In genomic region chr2:112584134-112584890, GRCh38 we compare ENCODE assay signal across 1 cellular context.
A peak's percentile ranks its signal among the peaks of the same experiment; 100 is the strongest.
TF ChIP-seq lines count a peak whose summit lies in the region.

TSS of gene CHCHD5 (plus strand) at chr2:112584609. CDS start at chr2:112584648, 39 bp downstream.

TF ChIP-seq in HEK293, 187 proteins besides CTCF, POLR2A, EP300 and RAD21 (continued from another document and continues in another):
- TF ChIP-seq ZNF26 (tag by site-specific recombination; IDR thresholded peaks at IDR 0.05) (no peak), ZNF148 (tag by site-specific recombination; IDR thresholded peaks at IDR 0.05; ENCODE audit: borderline replicate concordance) (no peak), ZNF239 (tag by site-specific recombination; IDR thresholded peaks at IDR 0.05) (no peak), INSM2 (tag by site-specific recombination; IDR thresholded peaks at IDR 0.05) (0 out of 2 replicates have a peak, but pooled peaks have one; percentile 20), ZNF785 (tag by site-specific recombination; IDR thresholded peaks at IDR 0.05) (no peak), MEIS1 (CRISPR knock-in tag; IDR thresholded peaks at IDR 0.05; ENCODE audit: borderline replicate concordance) (no peak), PRDM6 (tag by site-specific recombination; IDR thresholded peaks at IDR 0.05) (no peak), ZBTB6 (tag by site-specific recombination; IDR thresholded peaks at IDR 0.05) (no peak), ZNF837 (tag by site-specific recombination; IDR thresholded peaks at IDR 0.05) (no peak), ZNF133 (tag by site-specific recombination; IDR thresholded peaks at IDR 0.05) (no peak), ZNF10 (tag by site-specific recombination; IDR thresholded peaks at IDR 0.05) (no peak), ZNF473 (tag by site-specific recombination; IDR thresholded peaks at IDR 0.05) (no peak), ZSCAN30 (tag by site-specific recombination; IDR thresholded peaks at IDR 0.05) (0 out of 2 replicates have a peak, but pooled peaks have one; percentile 36), ZNF639 (tag by site-specific recombination; IDR thresholded peaks at IDR 0.05) (peak; percentile 45; the same call in 1 of the 2 replicates), PRDM1 (tag by site-specific recombination; IDR thresholded peaks at IDR 0.05) (no peak), ZNF37A (tag by site-specific recombination; IDR thresholded peaks at IDR 0.05) (no peak), ZNF221 (tag by site-specific recombination; IDR thresholded peaks at IDR 0.05; ENCODE audit: borderline replicate concordance) (no peak), ZNF274 (IDR thresholded peaks at IDR 0.05; ENCODE audit: low read length) (no peak), ZNF274 (tag by site-specific recombination; IDR thresholded peaks at IDR 0.05; ENCODE audit: borderline replicate concordance) (no peak), ZNF311 (tag by site-specific recombination; IDR thresholded peaks at IDR 0.05; ENCODE audit: borderline replicate concordance) (no peak), ZNF394 (tag by site-specific recombination; IDR thresholded peaks at IDR 0.05; ENCODE audit: borderline replicate concordance) (no peak), ZNF558 (tag by site-specific recombination; IDR thresholded peaks at IDR 0.05) (0 out of 2 replicates have a peak, but pooled peaks have one; percentile 25), ZNF670 (tag by site-specific recombination; IDR thresholded peaks at IDR 0.05; ENCODE audit: low read depth) (no peak), KLF9 (tag by site-specific recombination; IDR thresholded peaks at IDR 0.05; ENCODE audit: low read depth) (peak; percentile 44; the same call in 1 of the 2 replicates), ZNF555 (tag by site-specific recombination; conservative IDR thresholded peaks at IDR 0.05) (no peak), FEZF1 (tag by site-specific recombination; IDR thresholded peaks at IDR 0.05) (no peak), ZBTB7A (tag by site-specific recombination; IDR thresholded peaks at IDR 0.05; ENCODE audit: low read depth) (no peak), ZNF175 (tag by site-specific recombination; IDR thresholded peaks at IDR 0.05) (no peak), SCRT2 (tag by site-specific recombination; IDR thresholded peaks at IDR 0.05) (peak; percentile 22; the same call in 1 of the 2 replicates), ZNF423 (tag by site-specific recombination; IDR thresholded peaks at IDR 0.05) (no peak), ZNF366 (tag by site-specific recombination; conservative IDR thresholded peaks at IDR 0.05) (peak; percentile 51; the same call in 1 of the 2 replicates), SETDB1 (IDR thresholded peaks at IDR 0.05; ENCODE audit: insufficient read length, low read length) (no peak), PRDM4 (tag by site-specific recombination; IDR thresholded peaks at IDR 0.05) (no peak), ZNF549 (tag by site-specific recombination; IDR thresholded peaks at IDR 0.05) (no peak), ZNF174 (tag by site-specific recombination; IDR thresholded peaks at IDR 0.05) (no peak), ZNF248 (tag by site-specific recombination; IDR thresholded peaks at IDR 0.05) (no peak), ZNF146 (tag by site-specific recombination; IDR thresholded peaks at IDR 0.05) (no peak), ZNF350 (tag by site-specific recombination; IDR thresholded peaks at IDR 0.05) (no peak), GLI4 (tag by site-specific recombination; IDR thresholded peaks at IDR 0.05) (no peak), ZNF792 (tag by site-specific recombination; IDR thresholded peaks at IDR 0.05) (no peak), ZNF777 (tag by site-specific recombination; IDR thresholded peaks at IDR 0.05; ENCODE audit: borderline replicate concordance) (no peak), ZBTB10 (tag by site-specific recombination; IDR thresholded peaks at IDR 0.05) (no peak), ZNF488 (tag by site-specific recombination; IDR thresholded peaks at IDR 0.05) (no peak), ZNF449 (tag by site-specific recombination; IDR thresholded peaks at IDR 0.05) (peak; percentile 87), ZNF138 (tag by site-specific recombination; IDR thresholded peaks at IDR 0.05; ENCODE audit: borderline replicate concordance) (no peak), ZNF645 (tag by site-specific recombination; IDR thresholded peaks at IDR 0.05) (no peak)
